1 cellular context compared by ENCODE assay signal in the genomic region with DNA sequence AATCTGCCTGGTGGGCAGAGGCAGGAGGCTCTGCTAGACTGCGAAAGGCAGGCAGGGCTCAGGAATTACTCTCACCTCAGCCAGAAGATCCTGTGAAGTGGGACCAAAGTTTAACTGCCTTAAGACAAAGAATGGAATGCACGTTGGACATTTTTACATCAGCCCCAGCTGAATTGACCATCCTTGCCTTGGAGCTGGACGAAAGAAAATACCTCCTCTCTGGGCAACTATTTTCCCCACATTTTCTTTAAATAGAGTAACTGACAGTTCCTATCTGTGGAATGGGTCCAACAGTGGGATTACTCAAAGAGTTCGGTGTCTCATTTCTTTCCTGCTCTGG.
TF ChIP-seq lines count a peak whose summit lies in the region.

No MANE protein-coding gene starts in this region.

TF ChIP-seq in K562, 482 proteins besides CTCF, POLR2A, EP300 and RAD21:
- TF ChIP-seq WHSC1 (IDR thresholded peaks at IDR 0.05; ENCODE audit: low read length), result no peak
- peak; percentile 34 for TF ChIP-seq RBM25 (IDR thresholded peaks at IDR 0.05; ENCODE audit: low read depth, low read length, severe bottlenecking)
